Comparison of ENCODE assay signal across 17 cellular contexts in genomic region chr12:111269688-111270087, GRCh38.
"Had no signal": no experiment of that assay in that cellular context is flagged by ENCODE, and none has a peak within 500 bp of the region (broad histone marks: within the 10 kb centered on the region; RNA-seq: fewer than 3 reads in every experiment).

No MANE protein-coding gene starts in this region.

- DNase-seq: effector memory CD4-positive, alpha-beta T cell; heart right ventricle; kidney glomerular epithelial cell; mesendoderm; naive B cell; nephron progenitor cell; stimulated activated CD4-positive, alpha-beta T cell treated with anti-CD3 and anti-CD28 coated beads, Interleukin-2, amount 100 ng/mL, for 24 hours; stimulated activated CD4-positive, alpha-beta T cell treated with anti-CD3 and anti-CD28 coated beads, Interleukin-4, amount 100 ng/mL, for 4 hours; stimulated activated naive B cell treated with anti-CD40 and anti-IgM and Interleukin-4, amounts not matched to agents 10 μg/mL and 1 μg/mL and 100 μg/mL, for 72 hours; stimulated activated naive CD8-positive, alpha-beta T cell treated with anti-CD3 and anti-CD28 coated beads, Interleukin-15, amount 100 ng/mL, for 72 hours; transverse colon had no signal

- H3K4me3 ChIP-seq: heart right ventricle, prostate gland, skin epidermis, thoracic aorta, transverse colon had no signal

- ATAC-seq: esophagus mucosa; sciatic nerve; stimulated activated naive B cell treated with anti-CD40 and anti-IgM and Interleukin-4, amounts not matched to agents 10 μg/mL and 1 μg/mL and 100 μg/mL, for 72 hours; stimulated activated naive CD8-positive, alpha-beta T cell treated with anti-CD3 and anti-CD28 coated beads, Interleukin-15, amount 100 ng/mL, for 72 hours had no signal

- H3K9me3 ChIP-seq: prostate gland, thoracic aorta, transverse colon had no signal

- H3K4me1 ChIP-seq: parathyroid adenoma, prostate gland, transverse colon had no signal

- H3K36me3 ChIP-seq: heart right ventricle, prostate gland, thoracic aorta, transverse colon had no signal

- H3K27ac ChIP-seq: heart right ventricle, parathyroid adenoma, prostate gland, skin epidermis, thoracic aorta, transverse colon had no signal
